In the genomic region with DNA sequence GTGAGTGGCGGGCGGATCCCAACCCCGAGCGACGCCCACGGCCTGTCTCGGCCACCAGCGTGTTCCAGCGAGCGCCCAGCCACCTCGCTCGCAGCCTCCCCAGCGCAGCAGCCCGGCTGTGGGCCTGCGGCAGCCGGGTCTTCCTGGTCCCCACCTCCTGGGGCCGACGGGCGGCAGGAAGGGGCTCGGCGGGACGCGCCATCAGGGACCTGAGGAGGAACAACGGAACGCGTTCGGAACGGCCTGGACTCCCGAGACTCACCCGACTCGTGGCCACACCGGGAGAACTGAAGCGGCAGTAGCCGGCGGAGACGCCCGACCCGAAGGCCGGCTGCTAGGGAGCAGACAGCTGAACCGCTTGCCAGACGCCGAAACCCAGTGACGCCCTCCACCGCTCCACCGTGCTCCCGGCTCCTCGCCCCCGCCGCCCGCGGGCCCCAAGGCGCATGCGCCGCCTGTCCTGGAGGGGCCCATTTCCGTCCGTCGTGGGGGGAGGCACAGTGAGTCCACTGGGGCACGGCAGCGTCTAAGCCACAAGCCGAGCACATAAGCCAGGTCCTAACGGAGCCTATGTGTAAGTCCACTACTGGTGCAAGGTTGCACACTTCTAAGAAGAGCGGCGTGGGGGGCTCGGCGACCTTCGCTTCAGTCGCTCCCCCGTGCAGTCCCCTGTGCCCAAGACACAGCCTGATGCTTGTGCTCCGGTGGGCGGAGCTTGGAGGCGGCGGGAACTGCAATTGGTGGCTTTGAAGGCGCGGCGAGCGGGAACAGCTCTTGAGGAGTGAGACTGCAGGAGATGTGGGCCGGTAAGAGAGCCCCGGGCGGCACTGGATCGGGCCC, we compare ENCODE assay signal across 1 cellular context.
TF ChIP-seq lines count a peak whose summit lies in the region.

TSS of gene CENPN (plus strand) at position 743 of the 840 bp plus-strand sequence. CDS start 4,726 bp downstream, outside the sequence.
TSS of gene CMC2 (minus strand) at position 414 of the 840 bp plus-strand sequence. CDS start 9,491 bp downstream, outside the sequence.

TF ChIP-seq in K562, 482 proteins besides CTCF, POLR2A, EP300 and RAD21 (continued from another document and continues in another):
- TF ChIP-seq, protein P1, sequence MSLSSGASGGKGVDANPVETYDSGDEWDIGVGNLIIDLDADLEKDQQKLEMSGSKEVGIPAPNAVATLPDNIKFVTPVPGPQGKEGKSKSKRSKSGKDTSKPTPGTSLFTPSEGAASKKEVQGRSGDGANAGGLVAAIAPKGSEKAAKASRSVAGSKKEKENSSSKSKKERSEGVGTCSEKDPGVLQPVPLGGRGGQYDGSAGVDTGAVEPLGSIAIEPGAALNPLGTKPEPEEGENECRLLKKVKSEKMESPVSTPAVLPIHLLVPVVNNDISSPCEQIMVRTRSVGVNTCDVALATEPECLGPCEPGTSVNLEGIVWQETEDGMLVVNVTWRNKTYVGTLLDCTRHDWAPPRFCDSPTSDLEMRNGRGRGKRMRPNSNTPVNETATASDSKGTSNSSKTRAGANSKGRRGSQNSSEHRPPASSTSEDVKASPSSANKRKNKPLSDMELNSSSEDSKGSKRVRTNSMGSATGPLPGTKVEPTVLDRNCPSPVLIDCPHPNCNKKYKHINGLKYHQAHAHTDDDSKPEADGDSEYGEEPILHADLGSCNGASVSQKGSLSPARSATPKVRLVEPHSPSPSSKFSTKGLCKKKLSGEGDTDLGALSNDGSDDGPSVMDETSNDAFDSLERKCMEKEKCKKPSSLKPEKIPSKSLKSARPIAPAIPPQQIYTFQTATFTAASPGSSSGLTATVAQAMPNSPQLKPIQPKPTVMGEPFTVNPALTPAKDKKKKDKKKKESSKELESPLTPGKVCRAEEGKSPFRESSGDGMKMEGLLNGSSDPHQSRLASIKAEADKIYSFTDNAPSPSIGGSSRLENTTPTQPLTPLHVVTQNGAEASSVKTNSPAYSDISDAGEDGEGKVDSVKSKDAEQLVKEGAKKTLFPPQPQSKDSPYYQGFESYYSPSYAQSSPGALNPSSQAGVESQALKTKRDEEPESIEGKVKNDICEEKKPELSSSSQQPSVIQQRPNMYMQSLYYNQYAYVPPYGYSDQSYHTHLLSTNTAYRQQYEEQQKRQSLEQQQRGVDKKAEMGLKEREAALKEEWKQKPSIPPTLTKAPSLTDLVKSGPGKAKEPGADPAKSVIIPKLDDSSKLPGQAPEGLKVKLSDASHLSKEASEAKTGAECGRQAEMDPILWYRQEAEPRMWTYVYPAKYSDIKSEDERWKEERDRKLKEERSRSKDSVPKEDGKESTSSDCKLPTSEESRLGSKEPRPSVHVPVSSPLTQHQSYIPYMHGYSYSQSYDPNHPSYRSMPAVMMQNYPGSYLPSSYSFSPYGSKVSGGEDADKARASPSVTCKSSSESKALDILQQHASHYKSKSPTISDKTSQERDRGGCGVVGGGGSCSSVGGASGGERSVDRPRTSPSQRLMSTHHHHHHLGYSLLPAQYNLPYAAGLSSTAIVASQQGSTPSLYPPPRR (CRISPR knock-in tag; IDR thresholded peaks at IDR 0.05; ENCODE audit: borderline replicate concordance): 0 out of 2 replicates have a peak, but pooled peaks have one; percentile 30
- TF ChIP-seq STAT5A (IDR thresholded peaks at IDR 0.05; ENCODE audit: borderline replicate concordance, low read length): no peak
- peak; percentile 99 for TF ChIP-seq ZNF263 (CRISPR knock-in tag; IDR thresholded peaks at IDR 0.05; ENCODE audit: borderline replicate concordance)
- no peak for TF ChIP-seq XRCC4 (IDR thresholded peaks at IDR 0.05; ENCODE audit: extremely low read depth, insufficient read depth, insufficient read length)
- no peak for TF ChIP-seq PTRF (tag; IDR thresholded peaks at IDR 0.05)
- TF ChIP-seq TCF7L2 (IDR thresholded peaks at IDR 0.05; ENCODE audit: low read depth, low read length): peak; percentile 96
- TF ChIP-seq ASH1L (IDR thresholded peaks at IDR 0.05; ENCODE audit: borderline replicate concordance, low read depth, partially characterized antibody): peak; percentile 95
- no peak for TF ChIP-seq ZBTB17 (CRISPR knock-in tag; IDR thresholded peaks at IDR 0.05)
- TF ChIP-seq SMARCE1 (IDR thresholded peaks at IDR 0.05): no peak
- no peak for TF ChIP-seq CEBPB (tag; IDR thresholded peaks at IDR 0.05)
- no peak for TF ChIP-seq ELF1 (tag; IDR thresholded peaks at IDR 0.05)
- TF ChIP-seq, protein P2, sequence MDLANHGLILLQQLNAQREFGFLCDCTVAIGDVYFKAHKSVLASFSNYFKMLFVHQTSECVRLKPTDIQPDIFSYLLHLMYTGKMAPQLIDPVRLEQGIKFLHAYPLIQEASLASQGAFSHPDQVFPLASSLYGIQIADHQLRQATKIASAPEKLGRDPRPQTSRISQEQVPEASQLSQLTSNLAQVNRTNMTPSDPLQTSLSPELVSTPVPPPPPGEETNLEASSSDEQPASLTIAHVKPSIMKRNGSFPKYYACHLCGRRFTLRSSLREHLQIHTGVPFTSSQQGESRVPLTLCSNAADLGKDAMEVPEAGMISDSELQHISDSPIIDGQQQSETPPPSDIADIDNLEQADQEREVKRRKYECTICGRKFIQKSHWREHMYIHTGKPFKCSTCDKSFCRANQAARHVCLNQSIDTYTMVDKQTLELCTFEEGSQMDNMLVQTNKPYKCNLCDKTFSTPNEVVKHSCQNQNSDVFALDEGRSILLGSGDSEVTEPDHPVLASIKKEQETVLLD (IDR thresholded peaks at IDR 0.05): peak; percentile 95
- peak; percentile 82 to 87 for TF ChIP-seq MAZ (CRISPR knock-in tag; conservative IDR thresholded peaks at IDR 0.05 in 1 of 2, IDR thresholded peaks at IDR 0.05 in 1 of 2)
- TF ChIP-seq CC2D1A (IDR thresholded peaks at IDR 0.05): peak; percentile 73
- TF ChIP-seq, protein P3, sequence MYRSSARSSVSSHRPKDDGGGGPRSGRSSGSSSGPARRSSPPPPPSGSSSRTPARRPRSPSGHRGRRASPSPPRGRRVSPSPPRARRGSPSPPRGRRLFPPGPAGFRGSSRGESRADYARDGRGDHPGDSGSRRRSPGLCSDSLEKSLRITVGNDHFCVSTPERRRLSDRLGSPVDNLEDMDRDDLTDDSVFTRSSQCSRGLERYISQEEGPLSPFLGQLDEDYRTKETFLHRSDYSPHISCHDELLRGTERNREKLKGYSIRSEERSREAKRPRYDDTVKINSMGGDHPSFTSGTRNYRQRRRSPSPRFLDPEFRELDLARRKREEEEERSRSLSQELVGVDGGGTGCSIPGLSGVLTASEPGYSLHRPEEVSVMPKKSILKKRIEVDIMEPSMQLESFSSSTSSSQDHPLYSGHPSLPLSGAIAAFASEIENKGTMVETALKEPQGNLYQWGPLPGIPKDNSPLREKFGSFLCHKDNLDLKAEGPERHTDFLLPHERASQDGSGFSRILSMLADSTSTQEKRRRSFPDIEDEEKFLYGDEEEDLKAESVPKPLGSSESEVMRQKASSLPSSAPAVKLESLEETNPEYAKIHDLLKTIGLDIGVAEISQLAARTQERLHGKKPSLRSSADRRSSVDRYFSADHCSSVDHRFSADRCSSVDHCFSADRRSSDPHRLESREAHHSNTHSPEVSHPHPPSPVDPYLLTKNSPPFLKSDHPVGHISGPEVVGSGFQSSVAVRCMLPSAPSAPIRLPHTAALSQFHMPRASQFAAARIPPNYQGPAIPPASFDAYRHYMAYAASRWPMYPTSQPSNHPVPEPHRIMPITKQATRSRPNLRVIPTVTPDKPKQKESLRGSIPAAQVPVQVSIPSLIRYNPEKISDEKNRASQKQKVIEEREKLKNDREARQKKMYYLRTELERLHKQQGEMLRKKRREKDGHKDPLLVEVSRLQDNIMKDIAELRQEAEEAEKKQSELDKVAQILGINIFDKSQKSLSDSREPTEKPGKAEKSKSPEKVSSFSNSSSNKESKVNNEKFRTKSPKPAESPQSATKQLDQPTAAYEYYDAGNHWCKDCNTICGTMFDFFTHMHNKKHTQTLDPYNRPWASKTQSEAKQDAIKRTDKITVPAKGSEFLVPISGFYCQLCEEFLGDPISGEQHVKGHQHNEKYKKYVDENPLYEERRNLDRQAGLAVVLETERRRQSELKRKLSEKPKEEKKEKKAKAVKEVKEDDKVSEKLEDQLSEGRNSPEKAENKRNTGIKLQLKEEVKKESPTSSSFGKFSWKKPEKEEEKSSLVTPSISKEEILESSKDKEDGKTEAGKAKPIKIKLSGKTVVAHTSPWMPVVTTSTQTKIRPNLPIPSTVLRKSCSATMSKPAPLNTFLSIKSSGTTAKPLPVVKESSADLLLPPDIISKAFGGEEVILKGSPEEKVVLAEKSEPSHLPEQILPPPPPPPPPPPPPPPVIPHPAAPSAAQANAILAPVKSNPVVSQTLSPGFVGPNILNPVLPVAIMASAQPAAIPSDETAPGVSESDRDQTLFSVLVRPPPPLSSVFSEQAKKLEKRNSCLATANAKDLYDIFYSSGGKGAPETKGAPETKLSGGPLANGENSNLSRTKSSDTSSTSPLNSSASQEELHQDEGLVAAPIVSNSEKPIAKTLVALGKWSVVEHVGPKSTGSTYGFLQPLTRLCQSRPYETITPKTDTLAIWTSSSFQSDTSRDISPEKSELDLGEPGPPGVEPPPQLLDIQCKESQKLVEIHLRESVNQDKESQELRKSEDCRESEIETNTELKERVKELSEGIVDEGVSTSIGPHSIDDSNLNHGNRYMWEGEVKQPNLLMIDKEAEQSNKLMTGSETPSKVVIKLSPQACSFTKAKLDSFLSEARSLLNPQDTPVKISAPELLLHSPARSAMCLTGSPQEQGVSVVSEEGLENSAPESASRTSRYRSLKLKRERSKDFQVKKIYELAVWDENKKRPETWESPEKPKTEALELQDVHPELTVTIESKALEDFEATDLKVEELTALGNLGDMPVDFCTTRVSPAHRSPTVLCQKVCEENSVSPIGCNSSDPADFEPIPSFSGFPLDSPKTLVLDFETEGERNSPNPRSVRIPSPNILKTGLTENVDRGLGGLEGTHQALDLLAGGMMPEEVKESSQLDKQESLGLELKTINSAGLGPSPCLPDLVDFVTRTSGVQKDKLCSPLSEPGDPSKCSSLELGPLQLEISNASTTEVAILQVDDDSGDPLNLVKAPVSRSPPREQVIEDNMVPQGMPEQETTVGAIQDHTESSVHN (IDR thresholded peaks at IDR 0.05; ENCODE audit: borderline replicate concordance in 1 of 2, low read depth in 1 of 2): no peak
- TF ChIP-seq SAFB (IDR thresholded peaks at IDR 0.05; ENCODE audit: borderline replicate concordance, low read depth, low read length): 0 out of 2 replicates have a peak, but pooled peaks have one; percentile 12
- peak; percentile 84; the same call in 1 of the 2 replicates for TF ChIP-seq PML (IDR thresholded peaks at IDR 0.05; ENCODE audit: low read length)
- no peak for TF ChIP-seq MLLT1 (IDR thresholded peaks at IDR 0.05)
- peak; percentile 95 for TF ChIP-seq MNT (conservative IDR thresholded peaks at IDR 0.05)
- no peak; the same call in 1 of the 2 replicates for TF ChIP-seq ZNF395 (CRISPR knock-in tag; IDR thresholded peaks at IDR 0.05)
- TF ChIP-seq NFIX (CRISPR knock-in tag; IDR thresholded peaks at IDR 0.05; ENCODE audit: low read depth): 0 out of 2 replicates have a peak, but pooled peaks have one; percentile 0
- TF ChIP-seq ZNF57 (CRISPR knock-in tag; IDR thresholded peaks at IDR 0.05): 0 out of 2 replicates have a peak, but pooled peaks have one; percentile 27
- peak; percentile 77; the same call in 1 of the 2 replicates for TF ChIP-seq FOXP4 (CRISPR knock-in tag; IDR thresholded peaks at IDR 0.05; ENCODE audit: borderline replicate concordance)
